In the genomic region with DNA sequence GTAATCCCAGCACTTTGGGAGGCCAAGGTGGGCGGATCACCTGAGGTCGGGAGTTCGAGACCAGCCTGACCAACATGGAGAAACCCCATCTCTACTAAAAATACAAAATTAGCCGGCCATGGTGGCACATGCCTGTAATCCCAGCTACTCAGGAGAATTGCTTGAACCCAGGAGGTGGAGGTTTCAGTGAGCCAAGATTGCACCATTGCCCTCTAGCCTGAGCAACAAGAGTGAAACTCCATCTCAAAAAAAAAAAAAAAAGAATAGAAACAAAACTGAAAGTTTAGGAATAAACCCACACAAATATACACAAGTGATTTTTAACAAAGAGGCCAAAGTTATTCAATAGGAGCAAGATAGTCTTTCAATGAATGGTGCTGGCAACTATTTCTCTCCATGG, we compare ENCODE assay signal across 8 cellular contexts. TPM values are rescaled to one million over a fixed set of nuclear protein-coding genes. Genes with fewer than 3 reads are reported as not detected.
DNase-seq lines count a peak whose midpoint lies in the region; ATAC-seq, FAIRE-seq and TF ChIP-seq lines count a peak whose summit lies in the region.
"Not testable (repeated sequence)": the region's sequence is repeated elsewhere in the genome, so short reads cannot be mapped to it uniquely, and the experiment has no call there.

No MANE protein-coding gene starts in this region.

- H3K27me3 Mint-ChIP-seq in CD8-positive, alpha-beta memory T cell; T-helper 17 cell; activated CD8-positive, alpha-beta memory T cell treated with anti-CD3 and anti-CD28 coated beads, Interleukin-2, amount 10 ng/mL, durations not matched to agents 7 days and 5 days; activated naive CD8-positive, alpha-beta T cell; naive thymus-derived CD8-positive, alpha-beta T cell: not testable (repeated sequence)

- CTCF ChIA-PET in CD8-positive, alpha-beta memory T cell (lab: Charles Lee): interaction anchor here (1.2 kb wide), 1 partner anchor 92 kb away, joined by 3 read pairs; no protein-coding TSS in a partner anchor
- CTCF ChIA-PET in activated CD8-positive, alpha-beta memory T cell treated with anti-CD3 and anti-CD28 coated beads, Interleukin-2, amount 10 ng/mL, durations not matched to agents 7 days and 5 days (lab: Charles Lee): interaction anchor here (1.0 to 1.2 kb wide), 2 partner anchors 41 to 171 kb away, joined by 3 read pairs; no protein-coding TSS in a partner anchor
- CTCF ChIA-PET in K562 (lab: Yijun Ruan, JAX; ENCODE audit: low intra/inter-chr PET ratio): not testable (repeated sequence)

- DNase-seq in CD8-positive, alpha-beta memory T cell; T-helper 17 cell; activated CD8-positive, alpha-beta memory T cell treated with anti-CD3 and anti-CD28 coated beads, Interleukin-2, amount 10 ng/mL, durations not matched to agents 7 days and 5 days; K562 (ENCODE audit: extremely low read depth in 1 of 4, low spot score in 3 of 4); naive thymus-derived CD8-positive, alpha-beta T cell: not testable (repeated sequence)
- DNase-seq in fibroblast of villous mesenchyme (ENCODE audit: low read depth): peak; percentile 13

- POLR2A ChIA-PET in CD8-positive, alpha-beta memory T cell (lab: Charles Lee): not testable (repeated sequence)
- POLR2A ChIA-PET in K562 (lab: Yijun Ruan, JAX): interaction anchor here (1.0 to 1.9 kb wide), 4 partner anchors 10 to 18 kb away, joined by 4 to 8 read pairs (median 4); partner anchors contain the start of gene AP1G1
- POLR2A ChIA-PET in naive thymus-derived CD8-positive, alpha-beta T cell (lab: Charles Lee): interaction anchor here (0.7 kb wide), 1 partner anchor 314 kb away, joined by 3 read pairs; no protein-coding TSS in a partner anchor

- peak overlapping the region in 4 of 7 donors; percentile 5 to 32 (median 24) for H3K4me3 Mint-ChIP-seq in CD8-positive, alpha-beta memory T cell
- H3K4me3 Mint-ChIP-seq in T-helper 17 cell: peak overlapping the region; percentile 52
- not testable (repeated sequence) for H3K4me3 Mint-ChIP-seq in activated CD8-positive, alpha-beta memory T cell treated with anti-CD3 and anti-CD28 coated beads, Interleukin-2, amount 10 ng/mL, durations not matched to agents 7 days and 5 days
- peak overlapping the region; percentile 28 for H3K4me3 Mint-ChIP-seq in activated naive CD8-positive, alpha-beta T cell
- H3K4me3 Mint-ChIP-seq in naive thymus-derived CD8-positive, alpha-beta T cell: peak overlapping the region in 7 of 10 donors; percentile 24 to 59 (median 35)

- intact Hi-C loops in K562 (cut with micrococcal nuclease): not testable (repeated sequence)

- in situ Hi-C loops in K562 (cut with MboI): not testable (repeated sequence)

- H3K4me3 ChIP-seq in CD8-positive, alpha-beta memory T cell (ENCODE audit: low read length); K562; fibroblast of villous mesenchyme (ENCODE audit: low read depth, low read length); subcutaneous abdominal adipose tissue (ENCODE audit: low read depth in 1 of 5, low read length in 5 of 5): not testable (repeated sequence)

- H3K79me2 ChIP-seq in K562 (ENCODE audit: control insufficient read depth, insufficient read depth, low read length): peaks cover 82% of the 10 kb centered on the region

- peaks cover 53 to 74% (median 72%) of the 10 kb centered on the region in 3 donors for H3K4me1 Mint-ChIP-seq in CD8-positive, alpha-beta memory T cell
- peaks cover 34% of the 10 kb centered on the region for H3K4me1 Mint-ChIP-seq in T-helper 17 cell
- peaks cover 35% of the 10 kb centered on the region for H3K4me1 Mint-ChIP-seq in activated CD8-positive, alpha-beta memory T cell treated with anti-CD3 and anti-CD28 coated beads, Interleukin-2, amount 10 ng/mL, durations not matched to agents 7 days and 5 days
- H3K4me1 Mint-ChIP-seq in activated naive CD8-positive, alpha-beta T cell (ENCODE audit: low read depth): peaks cover 52% of the 10 kb centered on the region
- peaks cover 21 to 66% (median 54%) of the 10 kb centered on the region in 4 donors for H3K4me1 Mint-ChIP-seq in naive thymus-derived CD8-positive, alpha-beta T cell

- not testable (repeated sequence) for H3K27ac ChIP-seq in CD8-positive, alpha-beta memory T cell (ENCODE audit: low read depth, low read length); K562 (ENCODE audit: extremely low read depth, low read depth, low read length)
- H3K27ac ChIP-seq in subcutaneous abdominal adipose tissue (ENCODE audit: low read depth, low read length): peak overlapping the region; percentile 30

- not testable (repeated sequence) for TF ChIP-seq POLR2A in K562 (conservative IDR thresholded peaks at IDR 0.05)

- H3K9me1 ChIP-seq in K562 (ENCODE audit: control insufficient read depth, insufficient read depth, low read length): not testable (repeated sequence)

- H3K36me3 Mint-ChIP-seq in CD8-positive, alpha-beta memory T cell: peaks cover 3 to 45% (median 10%) of the 10 kb centered on the region in 3 donors
- H3K36me3 Mint-ChIP-seq in T-helper 17 cell (ENCODE audit: low read depth); activated naive CD8-positive, alpha-beta T cell: not testable (repeated sequence)
- peaks cover 31% of the 10 kb centered on the region for H3K36me3 Mint-ChIP-seq in activated CD8-positive, alpha-beta memory T cell treated with anti-CD3 and anti-CD28 coated beads, Interleukin-2, amount 10 ng/mL, durations not matched to agents 7 days and 5 days
- H3K36me3 Mint-ChIP-seq in naive thymus-derived CD8-positive, alpha-beta T cell: peaks cover 0 to 49% (median 5%) of the 10 kb centered on the region in 3 donors

- H3K9me3 Mint-ChIP-seq in CD8-positive, alpha-beta memory T cell; activated CD8-positive, alpha-beta memory T cell treated with anti-CD3 and anti-CD28 coated beads, Interleukin-2, amount 10 ng/mL, durations not matched to agents 7 days and 5 days (ENCODE audit: low read depth); activated naive CD8-positive, alpha-beta T cell (ENCODE audit: low read depth); naive thymus-derived CD8-positive, alpha-beta T cell: not testable (repeated sequence)

- FAIRE-seq in K562 (lab: Jason Lieb, UNC): not testable (repeated sequence)

- not testable (repeated sequence) for H3K27me3 ChIP-seq in CD8-positive, alpha-beta memory T cell (ENCODE audit: insufficient read depth, low read length, poor library complexity, severe bottlenecking); K562 (ENCODE audit: control insufficient read depth in 2 of 2, insufficient read depth in 2 of 2, low read length in 2 of 2); subcutaneous abdominal adipose tissue (ENCODE audit: control insufficient read depth in 5 of 5, insufficient read depth in 4 of 5, low read length in 5 of 5)

- 79% methylated on average over 2 of the region's 4 CpGs for WGBS in K562 (ENCODE audit: insufficient coverage, low coverage, missing lambda C conversion rate)

- not testable (repeated sequence) for TF ChIP-seq RAD21 in K562 (CRISPR knock-in tag; conservative IDR thresholded peaks at IDR 0.05 in 1 of 2, IDR thresholded peaks at IDR 0.05 in 1 of 2)

- not testable (repeated sequence) for ATAC-seq in T-helper 17 cell; K562; naive thymus-derived CD8-positive, alpha-beta T cell
- ATAC-seq in activated CD8-positive, alpha-beta memory T cell treated with anti-CD3 and anti-CD28 coated beads, Interleukin-2, amount 10 ng/mL, durations not matched to agents 7 days and 5 days: peak; percentile 50

- H3K4me2 ChIP-seq in K562 (ENCODE audit: insufficient read depth, low read length): not testable (repeated sequence)

- not testable (repeated sequence) for H4K20me1 ChIP-seq in K562 (replicated peaks; ENCODE audit: control insufficient read depth, insufficient read depth, low read length)

- TF ChIP-seq EP300 in K562 (IDR thresholded peaks at IDR 0.05; ENCODE audit: low read length): not testable (repeated sequence)

- peaks cover 11% of the 10 kb centered on the region for H3K36me3 ChIP-seq in CD8-positive, alpha-beta memory T cell (ENCODE audit: insufficient read depth, low read length)
- H3K36me3 ChIP-seq in K562 (ENCODE audit: control insufficient read depth, insufficient read depth, low read length) (peaks cover 49% of the 10 kb centered on the region), subcutaneous abdominal adipose tissue (ENCODE audit: control insufficient read depth in 5 of 5, insufficient read depth in 5 of 5, low read length in 5 of 5) (peaks cover 12 to 32% (median 19%) of the 10 kb centered on the region in 5 donors)

- not testable (repeated sequence) for TF ChIP-seq CTCF in K562 (IDR thresholded peaks at IDR 0.05 in 2 of 3, conservative IDR thresholded peaks at IDR 0.05 in 1 of 3; ENCODE audit: insufficient read depth in 2 of 3, low read depth in 1 of 3, low read length in 3 of 3); fibroblast of villous mesenchyme (IDR thresholded peaks at IDR 0.05; ENCODE audit: insufficient read depth, low read depth, low read length)

- H3K27ac Mint-ChIP-seq in CD8-positive, alpha-beta memory T cell: peak overlapping the region in 6 of 8 donors; percentile 22 to 83 (median 48)
- H3K27ac Mint-ChIP-seq in T-helper 17 cell: peak overlapping the region; percentile 66
- H3K27ac Mint-ChIP-seq in activated CD8-positive, alpha-beta memory T cell treated with anti-CD3 and anti-CD28 coated beads, Interleukin-2, amount 10 ng/mL, durations not matched to agents 7 days and 5 days: peak overlapping the region; percentile 75
- H3K27ac Mint-ChIP-seq in activated naive CD8-positive, alpha-beta T cell: not testable (repeated sequence)
- peak overlapping the region in 2 of 10 donors; percentile 28 to 60 for H3K27ac Mint-ChIP-seq in naive thymus-derived CD8-positive, alpha-beta T cell

- peaks cover 32% of the 10 kb centered on the region for H3K4me1 ChIP-seq in CD8-positive, alpha-beta memory T cell (ENCODE audit: insufficient read depth, low read length)
- not testable (repeated sequence) for H3K4me1 ChIP-seq in K562 (replicated peaks in 1 of 2; ENCODE audit: control insufficient read depth in 2 of 2, insufficient read depth in 2 of 2, low read length in 2 of 2)
- peaks cover 0 to 19% (median 7%) of the 10 kb centered on the region in 5 donors for H3K4me1 ChIP-seq in subcutaneous abdominal adipose tissue (ENCODE audit: control insufficient read depth in 5 of 5, insufficient read depth in 5 of 5, low read length in 5 of 5)

- BruUV-seq in K562 (replicated peaks; lab: Mats Ljungman, UMichigan): not testable (repeated sequence)

- not testable (repeated sequence) for H3K9ac ChIP-seq in K562 (ENCODE audit: insufficient read depth in 1 of 2, low read depth in 2 of 2, low read length in 2 of 2); subcutaneous abdominal adipose tissue (ENCODE audit: low read length in 5 of 5)

- H2AFZ ChIP-seq in K562 (ENCODE audit: low read depth, low read length): not testable (repeated sequence)

- H3K9me3 ChIP-seq in CD8-positive, alpha-beta memory T cell (ENCODE audit: low read length); T-helper 17 cell (ENCODE audit: control insufficient read depth, low read length, poor library complexity, severe bottlenecking); K562 (replicated peaks; ENCODE audit: control insufficient read depth, insufficient read depth, low read depth, low read length); subcutaneous abdominal adipose tissue (ENCODE audit: control insufficient read depth in 5 of 5, low read length in 5 of 5): not testable (repeated sequence)

RNA-seq across cellular contexts. Expression of gene AP1G1, which starts 18.4 kb away (rescaled TPM):
- 10 to 100 TPM; 80.4 to 83.3 TPM for total RNA-seq in CD8-positive, alpha-beta memory T cell
- 10.9 TPM for polyA plus RNA-seq in CD8-positive, alpha-beta memory T cell
- total RNA-seq in T-helper 17 cell (100 to 1,000 TPM; 150 to 160 TPM), K562 (2014; rRNA removed) (38.2 and 39.4 TPM in 2 replicates), K562 (2014; rRNA removed; fragmentation: Illumina TruSeq; extraction: Trizol) (42.0 and 48.3 TPM in 2 replicates), K562 (2015; rRNA removed; fragmentation: Illumina TruSeq; extraction: Trizol) (42.1 and 43.4 TPM in 2 replicates), K562 (2021) (50.3 and 59.2 TPM in 2 replicates), fibroblast of villous mesenchyme (82.5 and 117 TPM in 2 replicates)
- total RNA-seq in activated CD8-positive, alpha-beta memory T cell treated with anti-CD3 and anti-CD28 coated beads, Interleukin-2, amount 10 ng/mL, durations not matched to agents 7 days and 5 days: 10 to 100 TPM; 87.2 to 88.6 TPM
- total RNA-seq in K562 (2011; cell fraction: chromatin; rRNA removed; ENCODE audit: low replicate concordance): 152 and 292 TPM in 2 replicates
- total RNA-seq in K562 (2011; cell fraction: nucleolus; rRNA removed): 75.7 and 87.1 TPM in 2 replicates
- 130 and 158 TPM in 2 replicates for total RNA-seq in K562 (2011; cell fraction: nucleoplasm; rRNA removed)
- polyA plus RNA-seq in K562 (2011; rRNA removed) (56.9 and 61.2 TPM in 2 replicates), K562 (2014; fragmentation: Illumina TruSeq; extraction: Trizol) (42.8 and 45.7 TPM in 2 replicates), K562 (2014; fragmentation: Nextera tagmentation; extraction: Ambion mirVana) (10 to 100 TPM in 1 of 2 experiments, 1 to 10 TPM in 1; 7.0 to 13.6 TPM), K562 (2014; rRNA removed) (25.4 and 26.8 TPM in 2 replicates)
- 36.4 and 49.0 TPM in 2 replicates for polyA plus RNA-seq in K562 (2011; cell fraction: cytosol; rRNA removed)
- 90.8 and 97.3 TPM in 2 replicates for polyA plus RNA-seq in K562 (2011; cell fraction: nucleus; rRNA removed)
- 25.9 and 32.6 TPM in 2 replicates for polyA plus RNA-seq in K562 (2012)
- polyA minus RNA-seq in K562 (2011; rRNA and poly(A)+ RNA removed): 113 and 122 TPM in 2 replicates
- polyA minus RNA-seq in K562 (2011; cell fraction: cytosol; rRNA and poly(A)+ RNA removed): 54.2 and 67.3 TPM in 2 replicates
- 63.5 and 108 TPM in 2 replicates for polyA minus RNA-seq in K562 (2011; cell fraction: nucleus; rRNA and poly(A)+ RNA removed)
- total RNA-seq in naive thymus-derived CD8-positive, alpha-beta T cell: 100 to 1,000 TPM; 107 to 110 TPM
- polyA plus RNA-seq in naive thymus-derived CD8-positive, alpha-beta T cell: 1 to 10 TPM; 6.2 to 9.5 (median 9.1) TPM

RNA-seq across cellular contexts. Expression of gene ATXN1L, which starts 55.5 kb away (rescaled TPM):
- total RNA-seq in CD8-positive, alpha-beta memory T cell: 10 to 100 TPM; 16.9 to 19.7 TPM
- polyA plus RNA-seq in CD8-positive, alpha-beta memory T cell: 11.9 TPM
- total RNA-seq in T-helper 17 cell (10 to 100 TPM; 39.9 to 46.3 TPM), K562 (2014; rRNA removed) (5.4 and 5.7 TPM in 2 replicates), K562 (2014; rRNA removed; fragmentation: Illumina TruSeq; extraction: Trizol) (8.2 and 9.1 TPM in 2 replicates), K562 (2015; rRNA removed; fragmentation: Illumina TruSeq; extraction: Trizol) (8.9 and 9.3 TPM in 2 replicates), K562 (2021) (10.9 and 11.3 TPM in 2 replicates), fibroblast of villous mesenchyme (15.1 and 15.5 TPM in 2 replicates)
- total RNA-seq in activated CD8-positive, alpha-beta memory T cell treated with anti-CD3 and anti-CD28 coated beads, Interleukin-2, amount 10 ng/mL, durations not matched to agents 7 days and 5 days: 10 to 100 TPM; 23.7 to 24.1 TPM
- 29.1 and 29.4 TPM in 2 replicates for total RNA-seq in K562 (2011; cell fraction: chromatin; rRNA removed; ENCODE audit: low replicate concordance)
- total RNA-seq in K562 (2011; cell fraction: nucleolus; rRNA removed): 18.2 and 22.7 TPM in 2 replicates
- total RNA-seq in K562 (2011; cell fraction: nucleoplasm; rRNA removed): 24.7 and 32.0 TPM in 2 replicates
- polyA plus RNA-seq in K562 (2011; rRNA removed) (10.2 and 10.5 TPM in 2 replicates), K562 (2014; fragmentation: Illumina TruSeq; extraction: Trizol) (9.0 and 9.7 TPM in 2 replicates), K562 (2014; fragmentation: Nextera tagmentation; extraction: Ambion mirVana) (1 to 10 TPM; 1.4 to 2.4 TPM), K562 (2014; rRNA removed) (8.3 and 10.6 TPM in 2 replicates)
- polyA plus RNA-seq in K562 (2011; cell fraction: cytosol; rRNA removed): 7.4 and 10.1 TPM in 2 replicates
- 20.8 and 21.1 TPM in 2 replicates for polyA plus RNA-seq in K562 (2011; cell fraction: nucleus; rRNA removed)
- 6.4 and 8.2 TPM in 2 replicates for polyA plus RNA-seq in K562 (2012)
- polyA minus RNA-seq in K562 (2011; rRNA and poly(A)+ RNA removed): 12.6 and 13.2 TPM in 2 replicates
- 4.0 and 4.6 TPM in 2 replicates for polyA minus RNA-seq in K562 (2011; cell fraction: cytosol; rRNA and poly(A)+ RNA removed)
- polyA minus RNA-seq in K562 (2011; cell fraction: nucleus; rRNA and poly(A)+ RNA removed): 10.5 and 13.4 TPM in 2 replicates
- 10 to 100 TPM; 34.2 to 35.6 TPM for total RNA-seq in naive thymus-derived CD8-positive, alpha-beta T cell
- 1 to 10 TPM; 4.8 to 8.5 (median 7.5) TPM for polyA plus RNA-seq in naive thymus-derived CD8-positive, alpha-beta T cell
